Comparison of ENCODE assay signal across 2 cellular contexts in the genomic region with DNA sequence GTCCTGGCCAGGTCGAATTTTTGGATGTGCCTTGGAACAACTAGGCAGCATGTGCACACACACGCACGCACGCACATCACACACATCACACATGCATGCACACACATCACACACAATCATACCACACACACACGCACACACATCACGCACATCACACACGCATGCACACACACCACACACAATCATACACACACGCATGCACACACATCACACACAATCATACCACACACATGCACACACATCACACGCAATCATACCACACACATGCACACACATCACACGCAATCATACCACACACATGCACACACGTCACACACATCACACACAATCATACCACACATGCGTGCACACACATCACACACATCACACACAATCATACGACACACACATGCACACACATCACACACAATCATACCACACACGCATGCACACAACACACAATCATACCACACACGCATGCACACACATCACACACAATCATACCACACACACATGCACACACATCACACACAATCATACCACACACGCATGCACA. TPM values are rescaled to one million over a fixed set of nuclear protein-coding genes. Genes with fewer than 3 reads are reported as not detected.
"Had no signal": no experiment of that assay in that cellular context is flagged by ENCODE, and none has a peak within 500 bp of the region (broad histone marks: within the 10 kb centered on the region; RNA-seq: fewer than 3 reads in every experiment).

No MANE protein-coding gene starts in this region.

RNA-seq across cellular contexts. Expression of a gene that starts 31.8 kb away (rescaled TPM):
- total RNA-seq: cardiac muscle cell had no signal
- polyA plus RNA-seq: cardiac muscle cell, SK-N-SH had no signal
